Comparison of ENCODE assay signal across 8 cellular contexts in the genomic region with DNA sequence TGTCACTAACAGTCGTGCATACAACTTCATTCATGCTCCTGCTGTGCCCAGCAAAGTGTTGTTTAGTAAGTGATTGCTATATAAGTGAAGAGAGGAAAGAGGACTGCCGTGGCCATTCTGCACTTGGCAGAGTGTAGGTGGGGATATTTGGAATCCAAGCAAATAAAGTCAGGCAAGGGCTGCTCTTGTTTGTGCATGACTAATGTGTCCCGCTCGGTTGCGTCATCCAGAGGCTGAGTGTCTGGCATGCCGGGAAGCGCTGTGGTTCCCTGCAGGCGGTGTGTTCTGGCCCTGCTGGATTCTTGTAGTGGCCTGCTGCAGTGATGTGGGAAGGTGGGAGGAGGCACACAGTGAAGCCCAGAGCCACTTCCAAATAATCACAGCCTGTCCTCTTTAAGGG.
DNase-seq lines count a peak whose midpoint lies in the region; ATAC-seq lines count a peak whose summit lies in the region.

No MANE protein-coding gene starts in this region.

- peaks cover 0 to 5% (median 0%) of the 10 kb centered on the region in 7 donors for H3K4me1 Mint-ChIP-seq in naive thymus-derived CD4-positive, alpha-beta T cell

- H3K27ac ChIP-seq in epithelial cell of prostate = peak overlapping the region; percentile 77
- no peak overlapping the region for H3K27ac ChIP-seq in naive thymus-derived CD4-positive, alpha-beta T cell (ENCODE audit: low read depth, low read length)

- H3K27me3 ChIP-seq in naive thymus-derived CD4-positive, alpha-beta T cell (ENCODE audit: control insufficient read depth in 2 of 2, insufficient read depth in 2 of 2, low read length in 2 of 2) = peaks cover 0 to 3% of the 10 kb centered on the region in 2 donors

- H3K36me3 ChIP-seq in naive thymus-derived CD4-positive, alpha-beta T cell (ENCODE audit: control insufficient read depth in 2 of 3, insufficient read depth in 3 of 3, low read length in 3 of 3) = no peaks in the 10 kb centered on the region

- no peak overlapping the region for H3K4me3 Mint-ChIP-seq in naive thymus-derived CD4-positive, alpha-beta T cell

- H3K27ac Mint-ChIP-seq in naive thymus-derived CD4-positive, alpha-beta T cell = no peak overlapping the region

- POLR2A ChIA-PET in naive thymus-derived CD4-positive, alpha-beta T cell (lab: Charles Lee) = no interaction called here

- no peaks in the 10 kb centered on the region for H3K9me3 Mint-ChIP-seq in naive thymus-derived CD4-positive, alpha-beta T cell

- no peak for ATAC-seq in HG02678 (IDR thresholded peaks at IDR 0.05; ENCODE audit: unreplicated experiment)
- no peak for ATAC-seq in HG03439 (IDR thresholded peaks at IDR 0.05; ENCODE audit: unreplicated experiment)
- no peak for ATAC-seq in naive thymus-derived CD4-positive, alpha-beta T cell

- peak; percentile 24 for DNase-seq in COLO829 (ENCODE audit: low spot score)
- peak; percentile 75 for DNase-seq in NCI-H446 treated with DMSO at 0.1 percent for 48 hours (lab: John Stamatoyannopoulos, UW)
- peak; percentile 88 for DNase-seq in epithelial cell of prostate (ENCODE audit: low read depth, low spot score)
- DNase-seq in myocyte (ENCODE audit: low read depth) = peak; percentile 95
- no peak for DNase-seq in epidermal melanocyte (ENCODE audit: insufficient read length, low spot score)
- DNase-seq in naive thymus-derived CD4-positive, alpha-beta T cell = no peak

- no peaks in the 10 kb centered on the region for H3K4me1 ChIP-seq in naive thymus-derived CD4-positive, alpha-beta T cell (ENCODE audit: control insufficient read depth in 2 of 2, insufficient read depth in 2 of 2, low read length in 2 of 2)

- CTCF ChIA-PET in naive thymus-derived CD4-positive, alpha-beta T cell (lab: Charles Lee) = interaction anchor here (1.8 to 2.1 kb wide), 2 partner anchors 280 to 323 kb away, joined by 5 to 9 read pairs; no protein-coding TSS in a partner anchor

- no peaks in the 10 kb centered on the region for H3K9me3 ChIP-seq in naive thymus-derived CD4-positive, alpha-beta T cell (ENCODE audit: control insufficient read depth in 2 of 3, low read length in 3 of 3)

- peaks cover 0 to 31% (median 0%) of the 10 kb centered on the region in 5 donors for H3K27me3 Mint-ChIP-seq in naive thymus-derived CD4-positive, alpha-beta T cell

- no peaks in the 10 kb centered on the region for H3K36me3 Mint-ChIP-seq in naive thymus-derived CD4-positive, alpha-beta T cell

- intact Hi-C loops in naive thymus-derived CD4-positive, alpha-beta T cell (cut with micrococcal nuclease) = no loop called here

- H3K4me3 ChIP-seq in naive thymus-derived CD4-positive, alpha-beta T cell (ENCODE audit: low read length) = no peak overlapping the region

Comparison
In these comparisons a context has a peak if more than half of its experiments do, and no peak if none do; other contexts are left out.
1. DNase-seq: peak in COLO829 (single experiment), NCI-H446 treated with DMSO at 0.1 percent for 48 hours (single experiment), epithelial cell of prostate (single experiment) and myocyte (single experiment); none in epidermal melanocyte (single experiment) and naive thymus-derived CD4-positive, alpha-beta T cell (0 of 9).